In genomic region chr17:78381601-78382168, GRCh38 we compare ENCODE assay signal across 1 cellular context.
TF ChIP-seq lines count a peak whose summit lies in the region.

No MANE protein-coding gene starts in this region.

TF ChIP-seq in K562, 482 proteins besides CTCF, POLR2A, EP300 and RAD21 (continued from another document and continues in another):
- TF ChIP-seq MCM7 (IDR thresholded peaks at IDR 0.05): no peak
- TF ChIP-seq ZNF436 (CRISPR knock-in tag; IDR thresholded peaks at IDR 0.05): no peak
- peak; percentile 21; the same call in 1 of the 2 replicates for TF ChIP-seq TFAP4 (CRISPR knock-in tag; IDR thresholded peaks at IDR 0.05; ENCODE audit: borderline replicate concordance)
- no peak for TF ChIP-seq HOXB6 (CRISPR knock-in tag; IDR thresholded peaks at IDR 0.05; ENCODE audit: borderline replicate concordance)
- TF ChIP-seq CEBPB (tag; IDR thresholded peaks at IDR 0.05): no peak
- no peak for TF ChIP-seq HNRNPUL1 (IDR thresholded peaks at IDR 0.05; ENCODE audit: low read length)
- no peak for TF ChIP-seq SP2 (IDR thresholded peaks at IDR 0.05; ENCODE audit: extremely low read depth, low read depth, low read length, poor library complexity, severe bottlenecking)
- TF ChIP-seq, protein P1, sequence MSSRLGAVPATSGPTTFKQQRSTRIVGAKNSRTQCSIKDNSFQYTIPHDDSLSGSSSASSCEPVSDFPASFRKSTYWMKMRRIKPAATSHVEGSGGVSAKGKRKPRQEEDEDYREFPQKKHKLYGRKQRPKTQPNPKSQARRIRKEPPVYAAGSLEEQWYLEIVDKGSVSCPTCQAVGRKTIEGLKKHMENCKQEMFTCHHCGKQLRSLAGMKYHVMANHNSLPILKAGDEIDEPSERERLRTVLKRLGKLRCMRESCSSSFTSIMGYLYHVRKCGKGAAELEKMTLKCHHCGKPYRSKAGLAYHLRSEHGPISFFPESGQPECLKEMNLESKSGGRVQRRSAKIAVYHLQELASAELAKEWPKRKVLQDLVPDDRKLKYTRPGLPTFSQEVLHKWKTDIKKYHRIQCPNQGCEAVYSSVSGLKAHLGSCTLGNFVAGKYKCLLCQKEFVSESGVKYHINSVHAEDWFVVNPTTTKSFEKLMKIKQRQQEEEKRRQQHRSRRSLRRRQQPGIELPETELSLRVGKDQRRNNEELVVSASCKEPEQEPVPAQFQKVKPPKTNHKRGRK (tag; IDR thresholded peaks at IDR 0.05): no peak
- peak; percentile 48; the same call in 1 of the 2 replicates for TF ChIP-seq ZBTB40 (IDR thresholded peaks at IDR 0.05)
- no peak for TF ChIP-seq ZBTB40 (CRISPR knock-in tag; IDR thresholded peaks at IDR 0.05)
- TF ChIP-seq ILF3 (IDR thresholded peaks at IDR 0.05; ENCODE audit: borderline replicate concordance): no peak
- no peak for TF ChIP-seq ZNF668 (CRISPR knock-in tag; IDR thresholded peaks at IDR 0.05)
- TF ChIP-seq ZNF644 (tag; IDR thresholded peaks at IDR 0.05; ENCODE audit: low read depth): no peak
- TF ChIP-seq ZNF175 (CRISPR knock-in tag; IDR thresholded peaks at IDR 0.05; ENCODE audit: low read depth): no peak
- no peak for TF ChIP-seq ZNF146 (CRISPR knock-in tag; IDR thresholded peaks at IDR 0.05; ENCODE audit: unreplicated experiment)
- peak; percentile 64 for TF ChIP-seq MEIS2 (IDR thresholded peaks at IDR 0.05; ENCODE audit: partially characterized antibody)
- TF ChIP-seq BRCA1 (IDR thresholded peaks at IDR 0.05): no peak
- TF ChIP-seq BRCA1 (CRISPR knock-in tag; IDR thresholded peaks at IDR 0.05): no peak
- no peak for TF ChIP-seq ZFP1 (CRISPR knock-in tag; IDR thresholded peaks at IDR 0.05)
- peak; percentile 54; the same call in 1 of the 2 replicates for TF ChIP-seq ESRRA (IDR thresholded peaks at IDR 0.05; ENCODE audit: borderline replicate concordance, low read depth)
- TF ChIP-seq GATAD2A (IDR thresholded peaks at IDR 0.05): no peak
- no peak for TF ChIP-seq SIX5 (IDR thresholded peaks at IDR 0.05; ENCODE audit: borderline replicate concordance in 1 of 2, insufficient read depth in 1 of 2, low read depth in 1 of 2, low read length in 2 of 2)
- TF ChIP-seq NR2C2 (CRISPR knock-in tag; IDR thresholded peaks at IDR 0.05): no peak
- TF ChIP-seq NR2C2 (tag; IDR thresholded peaks at IDR 0.05): peak; percentile 34; the same call in 1 of the 2 replicates
- no peak for TF ChIP-seq DMBX1 (CRISPR knock-in tag; IDR thresholded peaks at IDR 0.05; ENCODE audit: borderline replicate concordance)
- no peak for TF ChIP-seq TRIM28 (IDR thresholded peaks at IDR 0.05)
- TF ChIP-seq, protein P2, sequence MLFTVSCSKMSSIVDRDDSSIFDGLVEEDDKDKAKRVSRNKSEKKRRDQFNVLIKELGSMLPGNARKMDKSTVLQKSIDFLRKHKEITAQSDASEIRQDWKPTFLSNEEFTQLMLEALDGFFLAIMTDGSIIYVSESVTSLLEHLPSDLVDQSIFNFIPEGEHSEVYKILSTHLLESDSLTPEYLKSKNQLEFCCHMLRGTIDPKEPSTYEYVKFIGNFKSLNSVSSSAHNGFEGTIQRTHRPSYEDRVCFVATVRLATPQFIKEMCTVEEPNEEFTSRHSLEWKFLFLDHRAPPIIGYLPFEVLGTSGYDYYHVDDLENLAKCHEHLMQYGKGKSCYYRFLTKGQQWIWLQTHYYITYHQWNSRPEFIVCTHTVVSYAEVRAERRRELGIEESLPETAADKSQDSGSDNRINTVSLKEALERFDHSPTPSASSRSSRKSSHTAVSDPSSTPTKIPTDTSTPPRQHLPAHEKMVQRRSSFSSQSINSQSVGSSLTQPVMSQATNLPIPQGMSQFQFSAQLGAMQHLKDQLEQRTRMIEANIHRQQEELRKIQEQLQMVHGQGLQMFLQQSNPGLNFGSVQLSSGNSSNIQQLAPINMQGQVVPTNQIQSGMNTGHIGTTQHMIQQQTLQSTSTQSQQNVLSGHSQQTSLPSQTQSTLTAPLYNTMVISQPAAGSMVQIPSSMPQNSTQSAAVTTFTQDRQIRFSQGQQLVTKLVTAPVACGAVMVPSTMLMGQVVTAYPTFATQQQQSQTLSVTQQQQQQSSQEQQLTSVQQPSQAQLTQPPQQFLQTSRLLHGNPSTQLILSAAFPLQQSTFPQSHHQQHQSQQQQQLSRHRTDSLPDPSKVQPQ (CRISPR knock-in tag; IDR thresholded peaks at IDR 0.05; ENCODE audit: borderline replicate concordance): no peak
- TF ChIP-seq RBBP5 (IDR thresholded peaks at IDR 0.05; ENCODE audit: borderline replicate concordance, insufficient read depth, low read length, poor library complexity, severe bottlenecking): no peak
- TF ChIP-seq ZNF695 (CRISPR knock-in tag; IDR thresholded peaks at IDR 0.05): no peak
- TF ChIP-seq TCFL5 (CRISPR knock-in tag; conservative IDR thresholded peaks at IDR 0.05): no peak
- TF ChIP-seq TRIM24 (IDR thresholded peaks at IDR 0.05): peak in 1 of 2 experiments; percentile 6; a peak in 1 of 4 replicates
- no peak for TF ChIP-seq CGGBP1 (CRISPR knock-in tag; IDR thresholded peaks at IDR 0.05)
- TF ChIP-seq, protein P3, sequence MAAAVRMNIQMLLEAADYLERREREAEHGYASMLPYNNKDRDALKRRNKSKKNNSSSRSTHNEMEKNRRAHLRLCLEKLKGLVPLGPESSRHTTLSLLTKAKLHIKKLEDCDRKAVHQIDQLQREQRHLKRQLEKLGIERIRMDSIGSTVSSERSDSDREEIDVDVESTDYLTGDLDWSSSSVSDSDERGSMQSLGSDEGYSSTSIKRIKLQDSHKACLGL (CRISPR knock-in tag; IDR thresholded peaks at IDR 0.05; ENCODE audit: borderline replicate concordance, poor library complexity, severe bottlenecking): no peak
- TF ChIP-seq CTBP1 (IDR thresholded peaks at IDR 0.05; ENCODE audit: borderline replicate concordance): peak; percentile 66; the same call in 1 of the 2 replicates
- TF ChIP-seq, protein P4, sequence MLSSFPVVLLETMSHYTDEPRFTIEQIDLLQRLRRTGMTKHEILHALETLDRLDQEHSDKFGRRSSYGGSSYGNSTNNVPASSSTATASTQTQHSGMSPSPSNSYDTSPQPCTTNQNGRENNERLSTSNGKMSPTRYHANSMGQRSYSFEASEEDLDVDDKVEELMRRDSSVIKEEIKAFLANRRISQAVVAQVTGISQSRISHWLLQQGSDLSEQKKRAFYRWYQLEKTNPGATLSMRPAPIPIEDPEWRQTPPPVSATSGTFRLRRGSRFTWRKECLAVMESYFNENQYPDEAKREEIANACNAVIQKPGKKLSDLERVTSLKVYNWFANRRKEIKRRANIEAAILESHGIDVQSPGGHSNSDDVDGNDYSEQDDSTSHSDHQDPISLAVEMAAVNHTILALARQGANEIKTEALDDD (IDR thresholded peaks at IDR 0.05): peak; percentile 63; the same call in 1 of the 2 replicates
- no peak for TF ChIP-seq ARNT (IDR thresholded peaks at IDR 0.05)
- TF ChIP-seq ZNF133 (CRISPR knock-in tag; IDR thresholded peaks at IDR 0.05): no peak
- no peak for TF ChIP-seq ZNF143 (CRISPR knock-in tag; IDR thresholded peaks at IDR 0.05)
- TF ChIP-seq RCOR1 (IDR thresholded peaks at IDR 0.05; ENCODE audit: borderline replicate concordance in 1 of 2, low read depth in 2 of 2, low read length in 2 of 2): no peak
- no peak for TF ChIP-seq PHF20 (IDR thresholded peaks at IDR 0.05; ENCODE audit: partially characterized antibody)
- TF ChIP-seq, protein P5, sequence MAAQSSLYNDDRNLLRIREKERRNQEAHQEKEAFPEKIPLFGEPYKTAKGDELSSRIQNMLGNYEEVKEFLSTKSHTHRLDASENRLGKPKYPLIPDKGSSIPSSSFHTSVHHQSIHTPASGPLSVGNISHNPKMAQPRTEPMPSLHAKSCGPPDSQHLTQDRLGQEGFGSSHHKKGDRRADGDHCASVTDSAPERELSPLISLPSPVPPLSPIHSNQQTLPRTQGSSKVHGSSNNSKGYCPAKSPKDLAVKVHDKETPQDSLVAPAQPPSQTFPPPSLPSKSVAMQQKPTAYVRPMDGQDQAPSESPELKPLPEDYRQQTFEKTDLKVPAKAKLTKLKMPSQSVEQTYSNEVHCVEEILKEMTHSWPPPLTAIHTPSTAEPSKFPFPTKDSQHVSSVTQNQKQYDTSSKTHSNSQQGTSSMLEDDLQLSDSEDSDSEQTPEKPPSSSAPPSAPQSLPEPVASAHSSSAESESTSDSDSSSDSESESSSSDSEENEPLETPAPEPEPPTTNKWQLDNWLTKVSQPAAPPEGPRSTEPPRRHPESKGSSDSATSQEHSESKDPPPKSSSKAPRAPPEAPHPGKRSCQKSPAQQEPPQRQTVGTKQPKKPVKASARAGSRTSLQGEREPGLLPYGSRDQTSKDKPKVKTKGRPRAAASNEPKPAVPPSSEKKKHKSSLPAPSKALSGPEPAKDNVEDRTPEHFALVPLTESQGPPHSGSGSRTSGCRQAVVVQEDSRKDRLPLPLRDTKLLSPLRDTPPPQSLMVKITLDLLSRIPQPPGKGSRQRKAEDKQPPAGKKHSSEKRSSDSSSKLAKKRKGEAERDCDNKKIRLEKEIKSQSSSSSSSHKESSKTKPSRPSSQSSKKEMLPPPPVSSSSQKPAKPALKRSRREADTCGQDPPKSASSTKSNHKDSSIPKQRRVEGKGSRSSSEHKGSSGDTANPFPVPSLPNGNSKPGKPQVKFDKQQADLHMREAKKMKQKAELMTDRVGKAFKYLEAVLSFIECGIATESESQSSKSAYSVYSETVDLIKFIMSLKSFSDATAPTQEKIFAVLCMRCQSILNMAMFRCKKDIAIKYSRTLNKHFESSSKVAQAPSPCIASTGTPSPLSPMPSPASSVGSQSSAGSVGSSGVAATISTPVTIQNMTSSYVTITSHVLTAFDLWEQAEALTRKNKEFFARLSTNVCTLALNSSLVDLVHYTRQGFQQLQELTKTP (IDR thresholded peaks at IDR 0.05; ENCODE audit: low read depth in 1 of 2, partially characterized antibody in 2 of 2): peak in 1 of 2 experiments; percentile 46
- no peak for TF ChIP-seq ZNF408 (CRISPR knock-in tag; IDR thresholded peaks at IDR 0.05; ENCODE audit: low read depth)
- TF ChIP-seq MCM2 (IDR thresholded peaks at IDR 0.05; ENCODE audit: low read depth): no peak
- peak; percentile 35; the same call in 1 of the 2 replicates for TF ChIP-seq NR2C1 (IDR thresholded peaks at IDR 0.05)
- no peak for TF ChIP-seq NR2C1 (tag; IDR thresholded peaks at IDR 0.05)
- TF ChIP-seq ZNF77 (CRISPR knock-in tag; IDR thresholded peaks at IDR 0.05): no peak
- TF ChIP-seq DPF2 (IDR thresholded peaks at IDR 0.05): 0 out of 2 replicates have a peak, but pooled peaks have one; percentile 25
- no peak for TF ChIP-seq HMGN3 (IDR thresholded peaks at IDR 0.05; ENCODE audit: borderline replicate concordance, extremely low read depth, insufficient read length, low read depth, low read length)
- TF ChIP-seq MEF2A (IDR thresholded peaks at IDR 0.05; ENCODE audit: control insufficient read depth, low read depth, low read length): no peak
